8 cellular contexts compared by ENCODE assay signal in the genomic region with DNA sequence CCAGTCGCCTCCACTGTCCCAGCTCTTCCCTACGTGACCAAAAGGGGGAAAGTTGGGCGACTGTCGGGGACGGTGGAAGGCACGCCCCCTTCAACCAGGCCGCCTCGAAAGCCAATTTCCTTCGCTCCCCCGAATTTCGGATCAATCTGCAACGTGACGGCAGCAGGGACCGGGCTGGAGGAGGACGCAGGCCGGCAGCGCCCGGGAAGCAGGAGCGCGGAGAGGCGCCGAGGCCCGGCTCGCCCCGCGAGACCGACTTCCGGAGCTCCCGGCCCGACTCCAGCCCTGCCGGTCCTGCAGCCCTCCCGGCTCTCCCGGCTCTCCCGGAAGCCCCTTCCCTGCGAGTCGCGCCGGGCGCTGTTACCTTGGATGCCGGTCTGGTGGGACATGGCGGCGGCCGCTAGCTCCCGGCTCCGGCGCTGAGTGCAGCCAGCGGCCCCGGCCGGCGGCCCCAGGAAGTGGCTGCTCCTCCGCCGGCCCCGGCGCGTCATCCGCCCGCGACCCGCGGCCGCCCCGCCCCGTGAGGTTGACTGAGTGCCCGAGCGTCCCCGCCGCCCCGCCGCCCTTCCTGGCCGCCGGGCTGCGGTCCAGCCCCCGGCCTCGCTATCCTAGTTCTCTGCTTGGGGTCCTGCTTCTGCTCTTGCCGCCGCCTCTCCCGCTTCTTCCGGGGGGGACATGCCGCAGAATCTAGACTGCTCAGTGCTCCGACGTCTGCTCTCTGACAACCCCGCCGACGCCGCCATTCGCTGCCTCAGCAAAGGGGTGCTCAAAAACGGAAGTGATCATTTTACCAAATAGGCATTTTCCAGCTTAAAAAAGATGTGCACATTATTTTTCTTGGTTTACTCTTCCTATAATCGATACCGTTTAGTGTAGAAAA. TPM values are rescaled to one million over a fixed set of nuclear protein-coding genes. Genes with fewer than 3 reads are reported as not detected.
DNase-seq lines count a peak whose midpoint lies in the region; ATAC-seq and TF ChIP-seq lines count a peak whose summit lies in the region.

Gene TWF1 (minus strand): TSS at position 461 of the 880 bp plus-strand sequence. CDS start 72 bp downstream, at position 389.

- intact Hi-C loops in left colon (cut with DNase I, micrococcal nuclease) = loop anchor here in 1 of 2 donors (10.0 kb wide), 1 partner anchor 51 kb away; the partner anchor contains the start of genes IRAK4 and PUS7L

- TF ChIP-seq POLR2A in GM18951 (IDR thresholded peaks at IDR 0.05; ENCODE audit: extremely low read depth, insufficient read depth, insufficient read length) = peak; percentile 91

- in situ Hi-C loops in GM18951 (cut with MboI; ENCODE audit: low sequenced_read_pairs, unreplicated experiment) = no loop called here

- peak; percentile 64 for DNase-seq in AML-193 (lab: John Stamatoyannopoulos, UW)
- DNase-seq in NCI-H446 treated with DMSO at 0.1 percent for 48 hours (lab: John Stamatoyannopoulos, UW) = peak; percentile 61
- DNase-seq in activated CD4-positive, alpha-beta T cell treated with anti-CD3 and anti-CD28 coated beads for 4 hours = peak; percentile 79
- peak; percentile 79 to 90 for DNase-seq in left colon
- peak; percentile 83 for DNase-seq in stimulated activated CD4-positive, alpha-beta T cell treated with anti-CD3 and anti-CD28 coated beads, Interleukin-1b, Interleukin-23, amount 100 ng/mL, for 48 hours

- ATAC-seq in HG03175 (IDR thresholded peaks at IDR 0.05; ENCODE audit: unreplicated experiment) (peak; percentile 96), left colon (peak; percentile 99)

- peak within 1 kb of the TSS; percentile 93 for H3K27ac ChIP-seq in cingulate gyrus (ENCODE audit: low read depth, low read length)

RNA-seq across cellular contexts. Expression of gene TWF1, which starts in this region (rescaled TPM):
- 100 to 1,000 TPM; 110 to 131 TPM for total RNA-seq in left colon

Comparison
In these comparisons a context has a peak if more than half of its experiments do, and no peak if none do; other contexts are left out.
1. Peak in every context shown above with its lines: DNase-seq, ATAC-seq and H3K27ac ChIP-seq.